ENCODE assay signal across 13 cellular contexts in genomic region chr6:131792091-131792496, GRCh38. TPM values are rescaled to one million over a fixed set of nuclear protein-coding genes. Genes with fewer than 3 reads are reported as not detected.
DNase-seq lines count a peak whose midpoint lies in the region; ATAC-seq, FAIRE-seq and TF ChIP-seq lines count a peak whose summit lies in the region.
"Had no signal": no experiment of that assay in that cellular context is flagged by ENCODE, and none has a peak within 500 bp of the region (broad histone marks: within the 10 kb centered on the region; RNA-seq: fewer than 3 reads in every experiment).

No MANE protein-coding gene starts in this region.

- TF ChIP-seq EP300 in K562 (IDR thresholded peaks at IDR 0.05; ENCODE audit: low read length) = no peak

- H3K79me2 ChIP-seq in K562 (ENCODE audit: control insufficient read depth, insufficient read depth, low read length) (no peaks in the 10 kb centered on the region), neural progenitor cell (ENCODE audit: low read depth) (no peaks in the 10 kb centered on the region)

- H2AFZ ChIP-seq in IMR-90 (replicated peaks; ENCODE audit: low read length, poor library complexity) (no peak overlapping the region), K562 (ENCODE audit: low read depth, low read length) (no peak overlapping the region), neural progenitor cell (replicated peaks) (peak overlapping the region; percentile 12)

- no peak overlapping the region for H3K4me2 ChIP-seq in IMR-90 (ENCODE audit: low read depth, low read length)
- no peak overlapping the region for H3K4me2 ChIP-seq in K562 (ENCODE audit: insufficient read depth, low read length)
- no peak overlapping the region for H3K4me2 ChIP-seq in neural progenitor cell

- no peak overlapping the region for H3K9ac ChIP-seq in IMR-90 (ENCODE audit: low read depth, low read length)
- no peak overlapping the region for H3K9ac ChIP-seq in K562 (ENCODE audit: insufficient read depth in 1 of 2, low read depth in 2 of 2, low read length in 2 of 2)
- H3K9ac ChIP-seq in neural progenitor cell = no peak overlapping the region

- POLR2A ChIA-PET in IMR-90 (lab: Charles Lee; ENCODE audit: unreplicated experiment) (no interaction called here), K562 (lab: Yijun Ruan, JAX) (interaction anchor here (0.7 to 1.8 kb wide), 2 partner anchors 11 to 203 kb away, joined by 3 to 5 read pairs; no protein-coding TSS in a partner anchor)

- no peak overlapping the region for H2BK15ac ChIP-seq in IMR-90 (ENCODE audit: low read depth, low read length)

- in situ Hi-C loops in IMR-90 (cut with MboI; ENCODE audit: low sequenced_read_pairs) = no loop called here
- in situ Hi-C loops in K562 (cut with MboI) = no loop called here

- H3K9me3 Mint-ChIP-seq in neural progenitor cell (no peaks in the 10 kb centered on the region), natural killer cell (no peaks in the 10 kb centered on the region)

- H3K27me3 Mint-ChIP-seq in neural progenitor cell (ENCODE audit: insufficient read depth, low read depth) = peaks cover 4% of the 10 kb centered on the region
- H3K27me3 Mint-ChIP-seq in natural killer cell (ENCODE audit: low read depth in 2 of 2) = peaks cover 0 to 25% of the 10 kb centered on the region in 2 donors

- H3K9me3 ChIP-seq in IMR-90 (ENCODE audit: control insufficient read depth, insufficient read depth, low read length) (no peaks in the 10 kb centered on the region), K562 (replicated peaks; ENCODE audit: control insufficient read depth, insufficient read depth, low read depth, low read length) (no peaks in the 10 kb centered on the region), neural progenitor cell (ENCODE audit: low read depth) (no peaks in the 10 kb centered on the region)
- H3K9me3 ChIP-seq: esophagus squamous epithelium had no signal

- H2BK5ac ChIP-seq in IMR-90 (ENCODE audit: low read depth, low read length, poor library complexity, severe bottlenecking) = no peak overlapping the region

- H3K14ac ChIP-seq in IMR-90 (replicated peaks; ENCODE audit: low read depth, low read length) = no peak overlapping the region

- H3K9me1 ChIP-seq in IMR-90 (ENCODE audit: insufficient read depth, low read length) (no peaks in the 10 kb centered on the region), K562 (ENCODE audit: control insufficient read depth, insufficient read depth, low read length) (no peaks in the 10 kb centered on the region)

- TF ChIP-seq CTCF in IMR-90 (conservative IDR thresholded peaks at IDR 0.05; ENCODE audit: low read depth, low read length) (no peak), K562 (IDR thresholded peaks at IDR 0.05 in 2 of 3, conservative IDR thresholded peaks at IDR 0.05 in 1 of 3; ENCODE audit: insufficient read depth in 2 of 3, low read depth in 1 of 3, low read length in 3 of 3) (0 out of 6 replicates have a peak, but pooled peaks of 1 of the 3 experiments have one; percentile 3), neural progenitor cell (IDR thresholded peaks at IDR 0.05) (peak; percentile 31), natural killer cell (IDR thresholded peaks at IDR 0.05) (no peak)

- dilution Hi-C loops in IMR-90 (cut with HindIII; ENCODE audit: low sequenced_read_pairs, unreplicated experiment) = no loop called here

- H3K18ac ChIP-seq in IMR-90 (ENCODE audit: low read depth, low read length) = no peak overlapping the region

- no peak for FAIRE-seq in K562 (lab: Jason Lieb, UNC)
- FAIRE-seq: GM12878 had no signal

- H3K27ac Mint-ChIP-seq in neural progenitor cell = no peak overlapping the region
- H3K27ac Mint-ChIP-seq in natural killer cell = no peak overlapping the region

- ATAC-seq in IMR-90 (ENCODE audit: low read depth) = no peak
- ATAC-seq in K562 = peak; percentile 64
- no peak for ATAC-seq in GM18517 (IDR thresholded peaks at IDR 0.05; ENCODE audit: unreplicated experiment)
- no peak for ATAC-seq in natural killer cell
- ATAC-seq: GM12878 had no signal

- no peaks in the 10 kb centered on the region for H4K20me1 ChIP-seq in IMR-90 (ENCODE audit: insufficient read depth, low read length)
- no peaks in the 10 kb centered on the region for H4K20me1 ChIP-seq in K562 (replicated peaks; ENCODE audit: control insufficient read depth, insufficient read depth, low read length)
- H4K20me1 ChIP-seq in neural progenitor cell (ENCODE audit: low read depth) = no peaks in the 10 kb centered on the region

- no peak overlapping the region for H3K27ac ChIP-seq in IMR-90 (ENCODE audit: insufficient read depth, low read length)
- no peak overlapping the region for H3K27ac ChIP-seq in K562 (ENCODE audit: extremely low read depth, low read depth, low read length)
- no peak overlapping the region for H3K27ac ChIP-seq in neural progenitor cell
- H3K27ac ChIP-seq: 22Rv1, esophagus squamous epithelium had no signal

- H3K36me3 Mint-ChIP-seq in neural progenitor cell (no peaks in the 10 kb centered on the region), natural killer cell (no peaks in the 10 kb centered on the region)

- no peaks in the 10 kb centered on the region for H3K27me3 ChIP-seq in IMR-90 (ENCODE audit: control insufficient read depth, insufficient read depth, low read length)
- H3K27me3 ChIP-seq in K562 (ENCODE audit: control insufficient read depth in 2 of 2, insufficient read depth in 2 of 2, low read length in 2 of 2) = peaks cover 0 to 5% of the 10 kb centered on the region in 2 experiments; a peak in 2 of 5 replicates
- no peaks in the 10 kb centered on the region for H3K27me3 ChIP-seq in neural progenitor cell

- no peak overlapping the region for H4K5ac ChIP-seq in IMR-90 (ENCODE audit: low read depth, low read length)

- H2AK9ac ChIP-seq in IMR-90 (replicated peaks; ENCODE audit: low read depth, low read length, poor library complexity) = no peak overlapping the region

- CTCF ChIA-PET in IMR-90 (lab: Yijun Ruan, JAX) (interaction anchor here (0.7 kb wide), 1 partner anchor 29 kb away, joined by 3 read pairs; no protein-coding TSS in a partner anchor), K562 (lab: Yijun Ruan, JAX; ENCODE audit: low intra/inter-chr PET ratio) (no interaction called here)

- H3K4me1 Mint-ChIP-seq in neural progenitor cell (peaks cover 15% of the 10 kb centered on the region), natural killer cell (peaks cover 0 to 4% of the 10 kb centered on the region in 2 donors)

- no peak overlapping the region for H3K4me3 Mint-ChIP-seq in neural progenitor cell
- H3K4me3 Mint-ChIP-seq in natural killer cell = no peak overlapping the region

- H2BK120ac ChIP-seq in IMR-90 (ENCODE audit: low read depth, low read length) = no peak overlapping the region

- no peak for TF ChIP-seq POLR2A in IMR-90 (IDR thresholded peaks at IDR 0.05; ENCODE audit: low read depth, low read length)
- no peak for TF ChIP-seq POLR2A in K562 (conservative IDR thresholded peaks at IDR 0.05)

- no peak overlapping the region for H4K8ac ChIP-seq in IMR-90 (ENCODE audit: low read depth in 2 of 2, low read length in 2 of 2)

- H2AK5ac ChIP-seq in IMR-90 (ENCODE audit: low read depth, low read length) = no peak overlapping the region

- DNase-seq in DMS53 (lab: John Stamatoyannopoulos, UW) (peak; percentile 5), DMS53 treated with DMSO at 0.1 percent for 48 hours (lab: John Stamatoyannopoulos, UW; ENCODE audit: unreplicated experiment) (no peak), IMR-90 (peak; percentile 49), K562 (ENCODE audit: extremely low read depth in 1 of 4, low spot score in 3 of 4) (no peak), neural progenitor cell (ENCODE audit: low spot score) (peak; percentile 52), natural killer cell (no peak), NCI-H1048 (lab: John Stamatoyannopoulos, UW) (no peak)
- DNase-seq: caudate nucleus, esophagus squamous epithelium, SIG-M5 had no signal

- no peak overlapping the region for H3K56ac ChIP-seq in IMR-90 (ENCODE audit: extremely low read depth, insufficient read depth, low read length)

- no peaks in the 10 kb centered on the region for H3K79me1 ChIP-seq in IMR-90 (ENCODE audit: low read depth in 1 of 2, low read length in 2 of 2)

- H3K4me1 ChIP-seq in IMR-90 (ENCODE audit: control insufficient read depth, insufficient read depth, low read length) (no peaks in the 10 kb centered on the region), K562 (replicated peaks in 1 of 2; ENCODE audit: control insufficient read depth in 2 of 2, insufficient read depth in 2 of 2, low read length in 2 of 2) (no peaks in the 10 kb centered on the region), neural progenitor cell (peaks cover 11% of the 10 kb centered on the region)

- H3K36me3 ChIP-seq in IMR-90 (ENCODE audit: control insufficient read depth, insufficient read depth, low read length) = no peaks in the 10 kb centered on the region
- H3K36me3 ChIP-seq in K562 (ENCODE audit: control insufficient read depth, insufficient read depth, low read length) = no peaks in the 10 kb centered on the region
- no peaks in the 10 kb centered on the region for H3K36me3 ChIP-seq in neural progenitor cell
- H3K36me3 ChIP-seq: esophagus squamous epithelium had no signal

- intact Hi-C loops in IMR-90 (cut with micrococcal nuclease) = no loop called here
- intact Hi-C loops in K562 (cut with micrococcal nuclease) = no loop called here
- intact Hi-C loops in natural killer cell (cut with micrococcal nuclease) = no loop called here

- no peak overlapping the region for H3K23ac ChIP-seq in IMR-90 (ENCODE audit: low read depth, low read length)

- WGBS in IMR-90 (ENCODE audit: extremely low coverage in 2 of 2, insufficient read length in 1 of 2), 2 experiments = 100% methylated on average over 1 of the region's 6 CpGs; no CpG with 5 or more reads in 1 of the 2 experiments
- 10% methylated on average over 6 of the region's 6 CpGs for WGBS in K562 (ENCODE audit: insufficient coverage, low coverage, missing lambda C conversion rate)

- TF ChIP-seq RAD21 in IMR-90 (IDR thresholded peaks at IDR 0.05; ENCODE audit: low read length) (no peak), K562 (CRISPR knock-in tag; conservative IDR thresholded peaks at IDR 0.05 in 1 of 2, IDR thresholded peaks at IDR 0.05 in 1 of 2) (no peak)

- no peaks in the 10 kb centered on the region for H3F3A ChIP-seq in neural progenitor cell (ENCODE audit: low read depth)

- no peak overlapping the region for H2BK20ac ChIP-seq in IMR-90 (ENCODE audit: low read depth, low read length)

- BruUV-seq in IMR-90 (replicated peaks; lab: Mats Ljungman, UMichigan) (no TSS peak), K562 (replicated peaks; lab: Mats Ljungman, UMichigan) (no TSS peak)

- no peak overlapping the region for H3K4ac ChIP-seq in IMR-90 (ENCODE audit: low read depth, low read length)

- no peak overlapping the region for H4K91ac ChIP-seq in IMR-90 (ENCODE audit: insufficient read depth, low read depth, low read length)

- no peak overlapping the region for H3K4me3 ChIP-seq in IMR-90 (ENCODE audit: insufficient read depth, low read depth, low read length)
- H3K4me3 ChIP-seq in K562 = no peak overlapping the region
- no peak overlapping the region for H3K4me3 ChIP-seq in neural progenitor cell
- H3K4me3 ChIP-seq: esophagus squamous epithelium, GM12878 had no signal

RNA-seq across cellular contexts. Expression of gene ENPP1, which starts 15.7 kb away (rescaled TPM):
- 38.9 and 39.4 TPM in 2 replicates for total RNA-seq in IMR-90 (2012; rRNA removed)
- 10.5 and 10.9 TPM in 2 replicates for polyA plus RNA-seq in IMR-90 (2012; rRNA removed)
- polyA plus RNA-seq in IMR-90 (2012; cell fraction: cytosol; rRNA removed) = 1.9 and 7.1 TPM in 2 replicates
- 1.6 and 10.0 TPM in 2 replicates for polyA plus RNA-seq in IMR-90 (2012; cell fraction: nucleus; rRNA removed; ENCODE audit: low replicate concordance)
- 0.30 and 0.70 TPM in 2 replicates for total RNA-seq in K562 (2011; cell fraction: chromatin; rRNA removed; ENCODE audit: low replicate concordance)
- 0.33 and 0.39 TPM in 2 replicates for total RNA-seq in K562 (2011; cell fraction: nucleolus; rRNA removed)
- 0.15 and 0.53 TPM in 2 replicates for total RNA-seq in K562 (2011; cell fraction: nucleoplasm; rRNA removed)
- total RNA-seq in K562 (2014; rRNA removed) = 0.04 and 0.14 TPM in 2 replicates
- total RNA-seq in K562 (2014; rRNA removed; fragmentation: Illumina TruSeq; extraction: Trizol) = 0.07 and 0.10 TPM in 2 replicates
- total RNA-seq in K562 (2015; rRNA removed; fragmentation: Illumina TruSeq; extraction: Trizol) = 0.08 and 0.18 TPM in 2 replicates
- 0.22 and 0.27 TPM in 2 replicates for total RNA-seq in K562 (2021)
- polyA plus RNA-seq in K562 (2011; rRNA removed) = 0.47 and 0.56 TPM in 2 replicates
- 0.10 and 0.18 TPM in 2 replicates for polyA plus RNA-seq in K562 (2011; cell fraction: cytosol; rRNA removed)
- 0.14 and 0.44 TPM in 2 replicates for polyA plus RNA-seq in K562 (2011; cell fraction: nucleus; rRNA removed)
- polyA plus RNA-seq in K562 (2012) = 0.08 TPM in 1 of 2 replicates, not detected in the other
- polyA plus RNA-seq in K562 (2014; fragmentation: Illumina TruSeq; extraction: Trizol) = 0.06 and 0.11 TPM in 2 replicates
- polyA plus RNA-seq in K562 (2014; fragmentation: Nextera tagmentation; extraction: Ambion mirVana) = under 1 TPM; 0.03 TPM
- 0.05 and 0.17 TPM in 2 replicates for polyA plus RNA-seq in K562 (2014; rRNA removed)
- polyA minus RNA-seq in K562 (2011; rRNA and poly(A)+ RNA removed) = 1.0 and 2.3 TPM in 2 replicates
- 0.86 and 1.5 TPM in 2 replicates for polyA minus RNA-seq in K562 (2011; cell fraction: cytosol; rRNA and poly(A)+ RNA removed)
- polyA minus RNA-seq in K562 (2011; cell fraction: nucleus; rRNA and poly(A)+ RNA removed) = 0.13 and 0.67 TPM in 2 replicates
- 7.8 and 9.7 TPM in 2 replicates for total RNA-seq in neural progenitor cell (ENCODE audit: low replicate concordance)
- total RNA-seq in natural killer cell = under 1 TPM; 0.45 to 0.85 (median 0.83) TPM

Comparison
In these comparisons a context has a peak if more than half of its experiments do, and no peak if none do; other contexts are left out.
1. DNase-seq: peak in DMS53 (single experiment), IMR-90 (single experiment) and neural progenitor cell (single experiment); none in DMS53 treated with DMSO at 0.1 percent for 48 hours (single experiment), K562 (0 of 4), natural killer cell (single experiment) and NCI-H1048 (single experiment).